ENCODE assay signal across 20 cellular contexts in the genomic region with DNA sequence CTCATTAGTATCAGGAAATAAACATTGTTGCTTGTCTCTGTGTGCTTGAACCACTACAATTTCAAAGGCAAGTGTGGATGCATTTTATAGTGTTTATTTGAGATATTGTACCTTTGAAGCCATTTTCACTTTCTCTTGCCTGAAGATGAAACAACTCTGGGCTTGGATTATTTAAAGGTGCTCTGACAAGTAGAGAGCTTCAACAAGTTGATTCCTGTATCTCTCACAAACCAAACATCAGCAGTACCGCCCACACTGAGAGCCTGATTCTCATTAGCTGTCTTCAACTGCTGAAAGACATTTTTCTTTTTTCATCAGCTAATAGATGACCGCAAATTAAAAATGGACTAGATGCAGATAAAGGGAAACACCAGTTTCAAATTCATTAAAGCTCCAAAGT. TPM values are rescaled to one million over a fixed set of nuclear protein-coding genes. Genes with fewer than 3 reads are reported as not detected.
A peak's percentile ranks its signal among the peaks of the same experiment; 100 is the strongest.
DNase-seq lines count a peak whose midpoint lies in the region; ATAC-seq and TF ChIP-seq lines count a peak whose summit lies in the region.
"Had no signal": no experiment of that assay in that cellular context is flagged by ENCODE, and none has a peak within 500 bp of the region (broad histone marks: within the 10 kb centered on the region; RNA-seq: fewer than 3 reads in every experiment).

No MANE protein-coding gene starts in this region.

- H3K36me3 Mint-ChIP-seq in activated naive CD4-positive, alpha-beta T cell treated with anti-CD3 and anti-CD28 coated beads, Interleukin-2, amount 50 U/mL, for 72 hours, result peaks cover 0 to 6% of the 10 kb centered on the region in 2 donors
- H3K36me3 Mint-ChIP-seq in T-helper 17 cell (ENCODE audit: low read depth), result peaks cover 7% of the 10 kb centered on the region
- H3K36me3 Mint-ChIP-seq in type B pancreatic cell, result no peaks in the 10 kb centered on the region

- CTCF ChIA-PET in GM10248 (lab: Yijun Ruan, JAX), result no interaction called here

- H3K27me3 Mint-ChIP-seq in T-helper 17 cell, result peaks cover 5% of the 10 kb centered on the region
- H3K27me3 Mint-ChIP-seq in type B pancreatic cell, result peaks cover 22% of the 10 kb centered on the region
- H3K27me3 Mint-ChIP-seq: CD4-positive, CD25-positive, alpha-beta regulatory T cell had no signal

- peak overlapping the region; percentile 11 to 60 for H3K27ac Mint-ChIP-seq in activated naive CD4-positive, alpha-beta T cell treated with anti-CD3 and anti-CD28 coated beads, Interleukin-2, amount 50 U/mL, for 72 hours
- H3K27ac Mint-ChIP-seq in T-helper 17 cell, result peak overlapping the region; percentile 65
- peak overlapping the region; percentile 96 for H3K27ac Mint-ChIP-seq in type B pancreatic cell

- no peaks in the 10 kb centered on the region for H3K36me3 ChIP-seq in esophagus squamous epithelium
- H3K36me3 ChIP-seq: BE2C had no signal

- peaks cover 11% of the 10 kb centered on the region for H3K4me1 Mint-ChIP-seq in T-helper 17 cell
- H3K4me1 Mint-ChIP-seq in type B pancreatic cell (ENCODE audit: unreplicated experiment), result no peaks in the 10 kb centered on the region
- H3K4me1 Mint-ChIP-seq: CD4-positive, CD25-positive, alpha-beta regulatory T cell had no signal

- H3K9me3 ChIP-seq in T-helper 17 cell (ENCODE audit: control insufficient read depth, low read length, poor library complexity, severe bottlenecking) (no peaks in the 10 kb centered on the region), esophagus squamous epithelium (no peaks in the 10 kb centered on the region)
- H3K9me3 ChIP-seq: BE2C had no signal

- POLR2A ChIA-PET in GM10248 (lab: Yijun Ruan, JAX), result no interaction called here

- 54 to 56% methylated on average over 2 of the region's 2 CpGs for WGBS in esophagus squamous epithelium, 2 donors

- no peaks in the 10 kb centered on the region for H3K27me3 ChIP-seq in esophagus squamous epithelium
- H3K27me3 ChIP-seq: BE2C had no signal

- ATAC-seq in activated naive CD4-positive, alpha-beta T cell treated with anti-CD3 and anti-CD28 coated beads, Interleukin-2, amount 50 U/mL, for 72 hours, result no peak
- ATAC-seq in T-helper 17 cell, result no peak
- no peak for ATAC-seq in HG02610 (IDR thresholded peaks at IDR 0.05; ENCODE audit: unreplicated experiment)

- intact Hi-C loops in esophagus squamous epithelium (cut with DNase I), result no loop called here

- H3K4me3 Mint-ChIP-seq in T-helper 17 cell (no peak overlapping the region), type B pancreatic cell (peak overlapping the region; percentile 86)

- peaks cover 10 to 62% (median 13%) of the 10 kb centered on the region in 3 donors for H3K4me1 ChIP-seq in esophagus squamous epithelium
- H3K4me1 ChIP-seq: BE2C had no signal

- peak overlapping the region; percentile 86 to 94 (median 91) for H3K27ac ChIP-seq in esophagus squamous epithelium
- H3K27ac ChIP-seq: SK-N-MC had no signal

- TF ChIP-seq CTCF in esophagus squamous epithelium (IDR thresholded peaks at IDR 0.05) (no peak), type B pancreatic cell (conservative IDR thresholded peaks at IDR 0.05) (no peak), GM10248 (IDR thresholded peaks at IDR 0.05; ENCODE audit: control extremely low read depth, extremely low read depth, low read depth, missing control alignments) (no peak)

- TF ChIP-seq POLR2A in esophagus squamous epithelium (IDR thresholded peaks at IDR 0.05), result no peak

- no peaks in the 10 kb centered on the region for H3K9me3 Mint-ChIP-seq in activated naive CD4-positive, alpha-beta T cell treated with anti-CD3 and anti-CD28 coated beads, Interleukin-2, amount 50 U/mL, for 72 hours
- H3K9me3 Mint-ChIP-seq in type B pancreatic cell, result no peaks in the 10 kb centered on the region

- peak overlapping the region; percentile 47 to 62 (median 53) for H3K4me3 ChIP-seq in esophagus squamous epithelium
- H3K4me3 ChIP-seq: SK-N-MC had no signal

- no peak for DNase-seq in activated naive CD4-positive, alpha-beta T cell treated with anti-CD3 and anti-CD28 coated beads, Interleukin-2, amount 50 U/mL, for 72 hours (ENCODE audit: low spot score in 2 of 2)
- DNase-seq in activated naive CD4-positive, alpha-beta T cell treated with anti-CD3 and anti-CD28 coated beads, Interleukin-2, amount 50 U/mL, for 16 hours, result no peak
- DNase-seq in T-helper 17 cell, result no peak
- DNase-seq in esophagus squamous epithelium (lab: John Stamatoyannopoulos, UW), result no peak
- no peak for DNase-seq in type B pancreatic cell (ENCODE audit: extremely low spot score, unreplicated experiment)
- no peak for DNase-seq in GM10248 (ENCODE audit: extremely low spot score)
- DNase-seq: BE2C; CD4-positive, CD25-positive, alpha-beta regulatory T cell; DND-41; H7; KG1; NCI-H1092 treated with DMSO at 0.1 percent for 48 hours; NCI-H2029 treated with DMSO at 0.1 percent for 48 hours; NCI-H2171 treated with DMSO at 0.1 percent for 48 hours; NCI-H526; SHP77 treated with DMSO at 0.1 percent for 48 hours had no signal

RNA-seq across cellular contexts. Expression of gene CERS3, which starts 0.8 kb away (rescaled TPM):
- total RNA-seq in activated naive CD4-positive, alpha-beta T cell treated with anti-CD3 and anti-CD28 coated beads, Interleukin-2, amount 50 U/mL, for 72 hours, result under 1 TPM; 0.23 to 0.74 TPM
- total RNA-seq in T-helper 17 cell (1 to 10 TPM; 2.0 to 2.8 TPM), esophagus squamous epithelium (100 to 1,000 TPM in 1 of 4 donors, 10 to 100 TPM in 3; 38.5 to 133 (median 81.9) TPM), type B pancreatic cell (ENCODE audit: low replicate concordance) (4.6 and 11.2 TPM in 2 replicates)
- total RNA-seq: A673, RPMI7951 had no signal

Comparison
In these comparisons a context has a peak if more than half of its experiments do, and no peak if none do; other contexts are left out.
1. H3K27ac Mint-ChIP-seq: peak in every context shown above with its lines; median percentile 96 in type B pancreatic cell; 65 in T-helper 17 cell; 36 in activated naive CD4-positive, alpha-beta T cell treated with anti-CD3 and anti-CD28 coated beads, Interleukin-2, amount 50 U/mL, for 72 hours.